ENCODE assay signal across 17 cellular contexts in the genomic region with DNA sequence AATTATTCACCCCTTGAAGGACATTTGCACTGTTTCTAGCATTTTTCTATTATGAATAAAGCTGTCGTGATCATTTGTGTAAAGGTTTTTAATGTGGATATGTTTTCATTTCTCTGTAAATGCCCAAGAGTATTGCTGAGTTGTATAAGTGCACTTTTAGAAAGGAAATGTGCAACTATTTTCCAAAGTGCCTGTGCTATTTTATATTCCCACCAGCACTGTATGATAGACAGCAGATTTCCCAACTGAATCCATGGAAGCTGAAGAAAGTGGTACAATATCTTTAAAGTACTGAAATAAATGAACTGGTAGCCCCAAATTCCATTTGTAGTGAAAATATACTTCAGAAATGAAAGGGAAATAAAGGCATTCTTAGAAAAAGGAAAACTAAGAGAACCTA.
DNase-seq lines count a peak whose midpoint lies in the region; ATAC-seq and TF ChIP-seq lines count a peak whose summit lies in the region.
"Had no signal": no experiment of that assay in that cellular context is flagged by ENCODE, and none has a peak within 500 bp of the region (broad histone marks: within the 10 kb centered on the region; RNA-seq: fewer than 3 reads in every experiment).

No MANE protein-coding gene starts in this region.

- no peak for ATAC-seq in stimulated activated effector memory CD8-positive, alpha-beta T cell treated with anti-CD3 and anti-CD28 coated beads, Interleukin-12 subunit alpha, Interleukin-12 subunit beta, amount 100 ng/mL, for 72 hours

- no peak overlapping the region for H3K4me3 ChIP-seq in HEK293 (ENCODE audit: low read depth, low read length)

- H3K9me3 Mint-ChIP-seq in stimulated activated effector memory CD8-positive, alpha-beta T cell treated with anti-CD3 and anti-CD28 coated beads, Interleukin-12 subunit alpha, Interleukin-12 subunit beta, amount 100 ng/mL, for 72 hours, result peaks cover 6% of the 10 kb centered on the region

- no peak overlapping the region for H3K27ac Mint-ChIP-seq in stimulated activated effector memory CD8-positive, alpha-beta T cell treated with anti-CD3 and anti-CD28 coated beads, Interleukin-12 subunit alpha, Interleukin-12 subunit beta, amount 100 ng/mL, for 72 hours
- H3K27ac Mint-ChIP-seq: B cell; CD4-positive, alpha-beta T cell had no signal

- POLR2A ChIA-PET in HEK293 (lab: Yijun Ruan, JAX), result no interaction called here

- TF ChIP-seq CTCF in HEK293 (tag by site-specific recombination; IDR thresholded peaks at IDR 0.05), result no peak

- DNase-seq in DMS53 (lab: John Stamatoyannopoulos, UW), result peak; percentile 10
- DNase-seq in DMS53 treated with DMSO at 0.1 percent for 48 hours (lab: John Stamatoyannopoulos, UW; ENCODE audit: unreplicated experiment), result no peak
- DNase-seq in amniotic epithelial cell (ENCODE audit: low read depth), result peak; percentile 9
- no peak for DNase-seq in stimulated activated effector memory CD8-positive, alpha-beta T cell treated with anti-CD3 and anti-CD28 coated beads, Interleukin-12 subunit alpha, Interleukin-12 subunit beta, amount 100 ng/mL, for 72 hours (ENCODE audit: low spot score in 2 of 2)
- DNase-seq in HuH-7.5 (ENCODE audit: low spot score), result no peak
- no peak for DNase-seq in NCI-H1105 (lab: John Stamatoyannopoulos, UW)
- DNase-seq: C1 segment of cervical spinal cord; CD4-positive, alpha-beta T cell; DND-41; GDM1; HCEC 1CT; IMR-90; KG1 had no signal

- no peaks in the 10 kb centered on the region for H3K36me3 Mint-ChIP-seq in stimulated activated effector memory CD8-positive, alpha-beta T cell treated with anti-CD3 and anti-CD28 coated beads, Interleukin-12 subunit alpha, Interleukin-12 subunit beta, amount 100 ng/mL, for 72 hours

- H3K4me3 Mint-ChIP-seq in stimulated activated effector memory CD8-positive, alpha-beta T cell treated with anti-CD3 and anti-CD28 coated beads, Interleukin-12 subunit alpha, Interleukin-12 subunit beta, amount 100 ng/mL, for 72 hours, result no peak overlapping the region
- H3K4me3 Mint-ChIP-seq: B cell; CD4-positive, alpha-beta T cell had no signal

- no peaks in the 10 kb centered on the region for H3K9me3 ChIP-seq in HEK293 (ENCODE audit: control insufficient read depth, insufficient read depth, low read depth, low read length)

- H3K4me1 ChIP-seq in HEK293 (ENCODE audit: control insufficient read depth, insufficient read depth, low read length), result no peaks in the 10 kb centered on the region

- peaks cover 0 to 5% of the 10 kb centered on the region in 2 experiments; a peak in 2 of 3 replicates for H3K36me3 ChIP-seq in HEK293 (ENCODE audit: control insufficient read depth in 2 of 2, insufficient read depth in 1 of 2, low read length in 2 of 2)

- no peaks in the 10 kb centered on the region for H3K4me1 Mint-ChIP-seq in stimulated activated effector memory CD8-positive, alpha-beta T cell treated with anti-CD3 and anti-CD28 coated beads, Interleukin-12 subunit alpha, Interleukin-12 subunit beta, amount 100 ng/mL, for 72 hours
- H3K4me1 Mint-ChIP-seq: B cell had no signal

- CTCF ChIA-PET in HEK293 (lab: Yijun Ruan, JAX), result interaction anchor here (0.7 kb wide), 1 partner anchor 360 kb away, joined by 3 read pairs; no protein-coding TSS in a partner anchor

- H3K27ac ChIP-seq in HEK293 (ENCODE audit: extremely low read depth, low read depth, low read length), result no peak overlapping the region
- H3K27ac ChIP-seq: 22Rv1, HL-60 had no signal

TF ChIP-seq in HEK293, 187 proteins besides CTCF, POLR2A, EP300 and RAD21:
- TF ChIP-seq ZNF626 (tag by site-specific recombination; IDR thresholded peaks at IDR 0.05) (0 out of 2 replicates have a peak, but pooled peaks have one; percentile 33), TRIM28 (IDR thresholded peaks at IDR 0.05; ENCODE audit: borderline replicate concordance, low read length) (peak; percentile 84; the same call in 1 of the 2 replicates), SETDB1 (IDR thresholded peaks at IDR 0.05; ENCODE audit: insufficient read length, low read length) (peak; percentile 78), ZNF19 (tag by site-specific recombination; IDR thresholded peaks at IDR 0.05; ENCODE audit: low read depth) (no peak)
TF ChIP-seq in HEK293: peak in this region for 3.

Comparison
In these comparisons a context has a peak if more than half of its experiments do, and no peak if none do; other contexts are left out.
1. DNase-seq: peak in DMS53 (single experiment) and amniotic epithelial cell (single experiment); none in DMS53 treated with DMSO at 0.1 percent for 48 hours (single experiment), stimulated activated effector memory CD8-positive, alpha-beta T cell treated with anti-CD3 and anti-CD28 coated beads, Interleukin-12 subunit alpha, Interleukin-12 subunit beta, amount 100 ng/mL, for 72 hours (0 of 2), HuH-7.5 (single experiment) and NCI-H1105 (single experiment).